Comparison of ENCODE assay signal across 1 cellular context in the genomic region with DNA sequence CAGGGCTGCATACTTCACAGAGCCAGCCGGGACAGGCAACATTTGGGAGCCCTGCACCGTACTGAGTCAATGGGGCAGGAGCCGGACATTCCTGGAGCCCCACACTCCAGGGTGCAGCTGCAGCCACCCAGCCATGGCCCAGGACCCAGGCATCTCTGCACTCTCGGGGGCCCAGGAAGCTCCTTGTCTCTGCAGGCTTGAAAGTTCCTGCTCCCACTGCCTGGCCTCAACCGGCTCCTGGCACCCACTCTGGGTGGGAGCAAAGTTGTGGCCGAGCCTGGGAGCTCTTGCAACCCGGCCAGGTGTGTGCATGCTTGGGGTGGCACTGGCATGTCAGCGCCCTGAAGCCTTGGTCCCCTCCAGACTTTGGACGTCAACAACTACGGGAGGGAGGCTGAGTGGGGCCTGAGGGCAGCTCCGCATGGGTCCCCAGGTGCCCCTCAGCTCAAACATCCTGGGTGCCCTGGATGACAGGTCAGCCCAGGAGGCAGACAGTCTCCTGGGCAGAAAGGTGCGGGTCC.
TF ChIP-seq lines count a peak whose summit lies in the region.

No MANE protein-coding gene starts in this region.

TF ChIP-seq in SK-N-SH, 30 proteins besides CTCF, POLR2A, EP300 and RAD21 (continued from another document):
- TF ChIP-seq, protein P1, sequence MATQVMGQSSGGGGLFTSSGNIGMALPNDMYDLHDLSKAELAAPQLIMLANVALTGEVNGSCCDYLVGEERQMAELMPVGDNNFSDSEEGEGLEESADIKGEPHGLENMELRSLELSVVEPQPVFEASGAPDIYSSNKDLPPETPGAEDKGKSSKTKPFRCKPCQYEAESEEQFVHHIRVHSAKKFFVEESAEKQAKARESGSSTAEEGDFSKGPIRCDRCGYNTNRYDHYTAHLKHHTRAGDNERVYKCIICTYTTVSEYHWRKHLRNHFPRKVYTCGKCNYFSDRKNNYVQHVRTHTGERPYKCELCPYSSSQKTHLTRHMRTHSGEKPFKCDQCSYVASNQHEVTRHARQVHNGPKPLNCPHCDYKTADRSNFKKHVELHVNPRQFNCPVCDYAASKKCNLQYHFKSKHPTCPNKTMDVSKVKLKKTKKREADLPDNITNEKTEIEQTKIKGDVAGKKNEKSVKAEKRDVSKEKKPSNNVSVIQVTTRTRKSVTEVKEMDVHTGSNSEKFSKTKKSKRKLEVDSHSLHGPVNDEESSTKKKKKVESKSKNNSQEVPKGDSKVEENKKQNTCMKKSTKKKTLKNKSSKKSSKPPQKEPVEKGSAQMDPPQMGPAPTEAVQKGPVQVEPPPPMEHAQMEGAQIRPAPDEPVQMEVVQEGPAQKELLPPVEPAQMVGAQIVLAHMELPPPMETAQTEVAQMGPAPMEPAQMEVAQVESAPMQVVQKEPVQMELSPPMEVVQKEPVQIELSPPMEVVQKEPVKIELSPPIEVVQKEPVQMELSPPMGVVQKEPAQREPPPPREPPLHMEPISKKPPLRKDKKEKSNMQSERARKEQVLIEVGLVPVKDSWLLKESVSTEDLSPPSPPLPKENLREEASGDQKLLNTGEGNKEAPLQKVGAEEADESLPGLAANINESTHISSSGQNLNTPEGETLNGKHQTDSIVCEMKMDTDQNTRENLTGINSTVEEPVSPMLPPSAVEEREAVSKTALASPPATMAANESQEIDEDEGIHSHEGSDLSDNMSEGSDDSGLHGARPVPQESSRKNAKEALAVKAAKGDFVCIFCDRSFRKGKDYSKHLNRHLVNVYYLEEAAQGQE (IDR thresholded peaks at IDR 0.05; ENCODE audit: low read depth, low read length): no peak
- TF ChIP-seq TCF12 (IDR thresholded peaks at IDR 0.05) (no peak), CHD2 (IDR thresholded peaks at IDR 0.05; ENCODE audit: low read length, partially characterized antibody) (no peak)
- TF ChIP-seq, protein P2, sequence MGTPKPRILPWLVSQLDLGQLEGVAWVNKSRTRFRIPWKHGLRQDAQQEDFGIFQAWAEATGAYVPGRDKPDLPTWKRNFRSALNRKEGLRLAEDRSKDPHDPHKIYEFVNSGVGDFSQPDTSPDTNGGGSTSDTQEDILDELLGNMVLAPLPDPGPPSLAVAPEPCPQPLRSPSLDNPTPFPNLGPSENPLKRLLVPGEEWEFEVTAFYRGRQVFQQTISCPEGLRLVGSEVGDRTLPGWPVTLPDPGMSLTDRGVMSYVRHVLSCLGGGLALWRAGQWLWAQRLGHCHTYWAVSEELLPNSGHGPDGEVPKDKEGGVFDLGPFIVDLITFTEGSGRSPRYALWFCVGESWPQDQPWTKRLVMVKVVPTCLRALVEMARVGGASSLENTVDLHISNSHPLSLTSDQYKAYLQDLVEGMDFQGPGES (IDR thresholded peaks at IDR 0.05; ENCODE audit: low read depth, low read length): no peak
